In genomic region chr3:57007513-57008415, GRCh38 we compare ENCODE assay signal across 3 cellular contexts.
TF ChIP-seq lines count a peak whose summit lies in the region.

No MANE protein-coding gene starts in this region.

TF ChIP-seq in liver, 16 proteins besides CTCF, POLR2A, EP300 and RAD21:
- TF ChIP-seq HNF4A (conservative IDR thresholded peaks at IDR 0.05) = no peak
- no peak for TF ChIP-seq NR2F2 (IDR thresholded peaks at IDR 0.05)
- TF ChIP-seq TAF1 (conservative IDR thresholded peaks at IDR 0.05) = no peak
- TF ChIP-seq FOXA1 (IDR thresholded peaks at IDR 0.05) = no peak
- TF ChIP-seq ATF3 (IDR thresholded peaks at IDR 0.05) = no peak
- no peak for TF ChIP-seq ZBTB33 (IDR thresholded peaks at IDR 0.05)

TF ChIP-seq in HepG2, 621 proteins besides CTCF, POLR2A, EP300 and RAD21:
- no peak for TF ChIP-seq ZNF713 (CRISPR knock-in tag; IDR thresholded peaks at IDR 0.05)
- TF ChIP-seq SNRNP70 (IDR thresholded peaks at IDR 0.05; ENCODE audit: low read depth, low read length) = no peak
- TF ChIP-seq SOX13 (IDR thresholded peaks at IDR 0.05) = no peak
- no peak for TF ChIP-seq SOX13 (CRISPR knock-in tag; conservative IDR thresholded peaks at IDR 0.05 in 1 of 2, IDR thresholded peaks at IDR 0.05 in 1 of 2)
- no peak for TF ChIP-seq ZNF672 (CRISPR knock-in tag; IDR thresholded peaks at IDR 0.05)
- no peak for TF ChIP-seq TMF1 (CRISPR knock-in tag; IDR thresholded peaks at IDR 0.05; ENCODE audit: low read depth)
- TF ChIP-seq MED8 (CRISPR knock-in tag; IDR thresholded peaks at IDR 0.05; ENCODE audit: insufficient replicate concordance) = no peak
- TF ChIP-seq ZNF460 (CRISPR knock-in tag; IDR thresholded peaks at IDR 0.05; ENCODE audit: borderline replicate concordance) = no peak
- no peak for TF ChIP-seq TP53 (CRISPR knock-in tag; conservative IDR thresholded peaks at IDR 0.05)
- no peak for TF ChIP-seq U2AF1 (optimal IDR thresholded peaks at IDR 0.05; ENCODE audit: low read depth, low read length)
- TF ChIP-seq PCBP2 (optimal IDR thresholded peaks at IDR 0.05; ENCODE audit: low read depth, low read length, poor library complexity, severe bottlenecking) = no peak
- TF ChIP-seq ZNF703 (CRISPR knock-in tag; IDR thresholded peaks at IDR 0.05; ENCODE audit: borderline replicate concordance) = no peak
- TF ChIP-seq ZNF160 (CRISPR knock-in tag; IDR thresholded peaks at IDR 0.05) = no peak
- no peak for TF ChIP-seq ZNF660 (CRISPR knock-in tag; IDR thresholded peaks at IDR 0.05; ENCODE audit: borderline replicate concordance, low read depth)
- no peak for TF ChIP-seq ZNF749 (CRISPR knock-in tag; IDR thresholded peaks at IDR 0.05; ENCODE audit: borderline replicate concordance)
- no peak for TF ChIP-seq TRIM22 (IDR thresholded peaks at IDR 0.05)
- no peak for TF ChIP-seq CBX5 (CRISPR knock-in tag; IDR thresholded peaks at IDR 0.05; ENCODE audit: borderline replicate concordance)
- no peak for TF ChIP-seq DNMT3B (CRISPR knock-in tag; conservative IDR thresholded peaks at IDR 0.05)

TF ChIP-seq in K562, 482 proteins besides CTCF, POLR2A, EP300 and RAD21 (continues in another document):
- no peak for TF ChIP-seq ZZZ3 (IDR thresholded peaks at IDR 0.05)
- TF ChIP-seq IRF9 (tag; IDR thresholded peaks at IDR 0.05) = no peak
- TF ChIP-seq SMARCA4 (IDR thresholded peaks at IDR 0.05) = peak; percentile 45; the same call in 1 of the 2 replicates
- TF ChIP-seq MGA (IDR thresholded peaks at IDR 0.05) = peak; percentile 7; the same call in 1 of the 2 replicates
- no peak for TF ChIP-seq HDAC8 (tag; IDR thresholded peaks at IDR 0.05)
- no peak for TF ChIP-seq NFATC3 (IDR thresholded peaks at IDR 0.05)
- TF ChIP-seq ARID1B (IDR thresholded peaks at IDR 0.05) = peak; percentile 49; the same call in 1 of the 2 replicates
- no peak for TF ChIP-seq EGR1 (conservative IDR thresholded peaks at IDR 0.05)
- TF ChIP-seq CUX1 (CRISPR knock-in tag; IDR thresholded peaks at IDR 0.05) = 0 out of 2 replicates have a peak, but pooled peaks have one; percentile 24
- peak; percentile 10 for TF ChIP-seq FOS (IDR thresholded peaks at IDR 0.05; ENCODE audit: extremely low read depth, insufficient read length)
- TF ChIP-seq NRF1 (conservative IDR thresholded peaks at IDR 0.05 in 1 of 2, IDR thresholded peaks at IDR 0.05 in 1 of 2) = 0 out of 4 replicates have a peak, but pooled peaks of 1 of the 2 experiments have one; percentile 16
- peak; percentile 93 for TF ChIP-seq JUND (IDR thresholded peaks at IDR 0.05; ENCODE audit: borderline replicate concordance, low read depth, low read length)
- peak; percentile 89; the same call in 1 of the 3 replicates for TF ChIP-seq JUND (tag; IDR thresholded peaks at IDR 0.05; ENCODE audit: borderline replicate concordance, low read depth, low read length)
- TF ChIP-seq SMC3 (conservative IDR thresholded peaks at IDR 0.05; ENCODE audit: insufficient read depth, low read depth, low read length) = no peak
- no peak for TF ChIP-seq CREB3 (tag; conservative IDR thresholded peaks at IDR 0.05; ENCODE audit: low read depth)
- TF ChIP-seq ZNF124 (CRISPR knock-in tag; IDR thresholded peaks at IDR 0.05) = no peak
- TF ChIP-seq ZBTB43 (CRISPR knock-in tag; IDR thresholded peaks at IDR 0.05) = no peak
- TF ChIP-seq JUN (IDR thresholded peaks at IDR 0.05; ENCODE audit: borderline replicate concordance, low read depth, low read length) = 0 out of 2 replicates have a peak, but pooled peaks have one; percentile 39
- TF ChIP-seq JUN (CRISPR knock-in tag; IDR thresholded peaks at IDR 0.05; ENCODE audit: borderline replicate concordance) = no peak
- no peak for TF ChIP-seq CHAMP1 (IDR thresholded peaks at IDR 0.05)
- no peak for TF ChIP-seq MAFF (IDR thresholded peaks at IDR 0.05; ENCODE audit: low read length)
- TF ChIP-seq RBM17 (IDR thresholded peaks at IDR 0.05; ENCODE audit: borderline replicate concordance, low read depth, low read length) = no peak
